28 cellular contexts compared by ENCODE assay signal in the genomic region with DNA sequence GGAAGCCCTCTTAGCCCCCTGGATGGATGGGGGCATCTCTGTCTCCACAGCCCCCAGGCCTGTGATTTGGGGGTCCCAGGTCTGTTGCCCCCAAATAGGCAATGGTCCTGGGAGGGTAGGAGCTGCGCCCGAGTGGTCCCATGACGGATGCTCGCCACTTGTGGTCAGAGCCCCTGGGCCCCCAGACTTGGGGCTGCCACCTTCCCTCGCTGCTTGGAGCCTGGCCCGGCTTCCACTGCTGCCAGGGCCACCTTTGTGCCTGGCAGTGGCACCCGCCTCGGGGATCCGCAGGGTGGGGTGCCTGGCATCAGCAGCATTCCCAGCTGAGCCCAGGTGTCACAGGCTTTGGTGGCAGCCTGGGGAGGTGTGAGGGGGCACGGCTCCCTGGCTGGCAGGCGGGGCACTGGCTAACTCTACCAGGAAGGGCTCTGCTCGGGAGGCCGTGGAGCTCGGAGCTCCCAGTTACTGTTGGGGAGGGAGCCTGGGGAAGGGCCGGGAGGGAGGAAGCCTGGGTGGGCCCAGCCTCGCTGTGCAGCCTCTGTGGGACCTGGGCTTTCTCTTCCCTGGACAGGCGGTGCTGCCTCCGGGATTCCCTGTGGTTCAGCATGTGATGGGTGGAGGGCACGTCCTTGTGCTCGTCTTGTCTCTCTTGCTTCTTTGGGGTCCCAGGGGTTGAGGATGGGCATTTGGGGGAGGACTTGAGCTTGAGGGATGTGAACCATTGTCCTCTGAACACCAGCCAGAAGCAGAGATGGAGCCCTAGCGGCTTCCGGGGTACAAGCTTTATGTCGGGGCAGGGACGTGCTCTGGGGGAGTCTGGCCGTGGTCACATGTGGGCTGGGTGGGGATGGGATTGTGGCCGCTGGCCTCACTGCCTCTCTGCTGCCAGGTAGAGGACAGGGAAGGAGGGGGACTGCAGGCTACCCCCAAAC. TPM values are rescaled to one million over a fixed set of nuclear protein-coding genes. Genes with fewer than 3 reads are reported as not detected.
DNase-seq lines count a peak whose midpoint lies in the region; ATAC-seq and TF ChIP-seq lines count a peak whose summit lies in the region.
"Had no signal": no experiment of that assay in that cellular context is flagged by ENCODE, and none has a peak within 500 bp of the region (broad histone marks: within the 10 kb centered on the region; RNA-seq: fewer than 3 reads in every experiment).

No MANE protein-coding gene starts in this region.

- intact Hi-C loops in left cardiac atrium (cut with DNase I) (loop anchor here in 1 of 2 donors (10.0 kb wide), 1 partner anchor 231 kb away; no protein-coding TSS in a partner anchor), A673 (cut with micrococcal nuclease; ENCODE audit: unreplicated experiment) (no loop called here), mammary epithelial cell (cut with micrococcal nuclease) (no loop called here)

- H3K36me3 Mint-ChIP-seq in neural crest cell (ENCODE audit: low read depth): no peaks in the 10 kb centered on the region
- H3K36me3 Mint-ChIP-seq in T-helper 2 cell treated with Interferon-gamma antibody and Interleukin-4, amounts not matched to agents 5 μg/mL and 100 μg/mL, for 36 hours (ENCODE audit: low read depth): no peaks in the 10 kb centered on the region
- H3K36me3 Mint-ChIP-seq: activated naive CD4-positive, alpha-beta T cell treated with anti-CD3 and anti-CD28 coated beads, Interleukin-2, amount 50 U/mL, for 72 hours; naive thymus-derived CD4-positive, alpha-beta T cell; stimulated activated naive B cell treated with anti-CD40 and anti-IgM and Interleukin-4, amounts not matched to agents 10 μg/mL and 1 μg/mL and 100 μg/mL, for 72 hours had no signal

- no peak for TF ChIP-seq EP300 in SK-N-SH (IDR thresholded peaks at IDR 0.05; ENCODE audit: borderline replicate concordance in 1 of 2, low read depth in 1 of 2, low read length in 1 of 2)

- H3K79me2 ChIP-seq in SK-N-SH (ENCODE audit: insufficient read depth) (no peaks in the 10 kb centered on the region), mammary epithelial cell (ENCODE audit: insufficient read depth, low read length) (no peaks in the 10 kb centered on the region)

- H3K4me2 ChIP-seq in SK-N-SH (no peak overlapping the region), mammary epithelial cell (ENCODE audit: insufficient read depth, low read depth, low read length) (no peak overlapping the region)

- dilution Hi-C loops in mammary epithelial cell (cut with HindIII; ENCODE audit: low sequenced_read_pairs): no loop called here

- BruUV-seq in A673 (replicated peaks; lab: Mats Ljungman, UMichigan): no TSS peak
- no TSS peak for BruUV-seq in mammary epithelial cell (replicated peaks; lab: Mats Ljungman, UMichigan)

- H3K9me3 ChIP-seq in SK-N-SH: no peaks in the 10 kb centered on the region
- H3K9me3 ChIP-seq in RWPE2 (ENCODE audit: severe bottlenecking): no peaks in the 10 kb centered on the region
- no peaks in the 10 kb centered on the region for H3K9me3 ChIP-seq in A673 (ENCODE audit: low read depth, low read length, poor library complexity, severe bottlenecking)
- H3K9me3 ChIP-seq in mammary epithelial cell (replicated peaks; ENCODE audit: insufficient read depth, low read length): no peaks in the 10 kb centered on the region
- H3K9me3 ChIP-seq: Peyer's patch, thyroid gland had no signal

- H3K9me3 Mint-ChIP-seq in neural crest cell: no peaks in the 10 kb centered on the region
- no peaks in the 10 kb centered on the region for H3K9me3 Mint-ChIP-seq in T-helper 2 cell treated with Interferon-gamma antibody and Interleukin-4, amounts not matched to agents 5 μg/mL and 100 μg/mL, for 36 hours
- H3K9me3 Mint-ChIP-seq: activated CD8-positive, alpha-beta T cell treated with anti-CD3 and anti-CD28 coated beads for 36 hours; activated naive CD4-positive, alpha-beta T cell treated with anti-CD3 and anti-CD28 coated beads, Interleukin-2, amount 50 U/mL, for 72 hours; naive thymus-derived CD4-positive, alpha-beta T cell; stimulated activated naive B cell treated with anti-CD40 and anti-IgM and Interleukin-4, amounts not matched to agents 10 μg/mL and 1 μg/mL and 100 μg/mL, for 72 hours had no signal

- 83% methylated on average over 15 of the region's 26 CpGs for WGBS in SK-N-SH (ENCODE audit: low lambda C conversion rate)
- 40% methylated on average over 11 of the region's 26 CpGs for WGBS in mammary epithelial cell (ENCODE audit: low coverage, missing lambda C conversion rate)

- H3K27me3 ChIP-seq in SK-N-SH (ENCODE audit: insufficient read depth): no peaks in the 10 kb centered on the region
- peaks cover 30% of the 10 kb centered on the region for H3K27me3 ChIP-seq in RWPE2 (ENCODE audit: insufficient read depth, poor library complexity, severe bottlenecking)
- no peaks in the 10 kb centered on the region for H3K27me3 ChIP-seq in A673 (replicated peaks; ENCODE audit: insufficient read depth, low read depth, low read length, poor library complexity)
- peaks cover 11% of the 10 kb centered on the region for H3K27me3 ChIP-seq in mammary epithelial cell (ENCODE audit: insufficient read depth, low read length)

- H3K4me3 Mint-ChIP-seq in neural crest cell: peak overlapping the region; percentile 57
- H3K4me3 Mint-ChIP-seq in T-helper 2 cell treated with Interferon-gamma antibody and Interleukin-4, amounts not matched to agents 5 μg/mL and 100 μg/mL, for 36 hours: no peak overlapping the region
- H3K4me3 Mint-ChIP-seq: activated CD8-positive, alpha-beta T cell treated with anti-CD3 and anti-CD28 coated beads for 36 hours; stimulated activated naive B cell treated with anti-CD40 and anti-IgM and Interleukin-4, amounts not matched to agents 10 μg/mL and 1 μg/mL and 100 μg/mL, for 72 hours had no signal

- H3K27ac ChIP-seq in SK-N-SH (ENCODE audit: low read depth in 2 of 2, low read length in 1 of 2) (peak overlapping the region in 1 of 2 experiments; percentile 19; a peak in 1 of 4 replicates), RWPE2 (ENCODE audit: poor library complexity, severe bottlenecking) (no peak overlapping the region), A673 (ENCODE audit: low read depth, low read length, poor library complexity, severe bottlenecking) (no peak overlapping the region), mammary epithelial cell (ENCODE audit: insufficient read depth, low read depth, low read length) (no peak overlapping the region)
- H3K27ac ChIP-seq: 22Rv1, Peyer's patch, skin epidermis, thyroid gland had no signal

- H3K4me3 ChIP-seq in SK-N-SH (ENCODE audit: low read depth in 2 of 2, low read length in 1 of 2) (no peak overlapping the region), RWPE2 (ENCODE audit: severe bottlenecking) (no peak overlapping the region), A673 (ENCODE audit: low read depth, low read length, poor library complexity, severe bottlenecking) (no peak overlapping the region), mammary epithelial cell (replicated peaks in 1 of 3; ENCODE audit: insufficient read depth in 1 of 3, low read depth in 2 of 3, low read length in 3 of 3) (no peak overlapping the region)
- H3K4me3 ChIP-seq: Peyer's patch, skin epidermis, thyroid gland had no signal

- no peak overlapping the region for H3K9ac ChIP-seq in SK-N-SH
- H3K9ac ChIP-seq in mammary epithelial cell (ENCODE audit: insufficient read depth, low read length): no peak overlapping the region

- H3F3A ChIP-seq in SK-N-SH (replicated peaks; ENCODE audit: insufficient read depth): no peaks in the 10 kb centered on the region

- H3K4me1 ChIP-seq in SK-N-SH (ENCODE audit: control insufficient read depth in 1 of 2, insufficient read depth in 2 of 2, low read depth in 1 of 2, low read length in 1 of 2) (peaks cover under 1 to 96% of the 10 kb centered on the region in 2 experiments; a peak in 1 of 4 replicates), RWPE2 (ENCODE audit: insufficient read depth, poor library complexity, severe bottlenecking) (no peaks in the 10 kb centered on the region), A673 (ENCODE audit: insufficient read depth, low read length, poor library complexity, severe bottlenecking) (peaks cover 17% of the 10 kb centered on the region), mammary epithelial cell (ENCODE audit: insufficient read depth, low read length) (no peaks in the 10 kb centered on the region)

- peak; percentile 36 for DNase-seq in SK-N-SH
- peak; percentile 59 for DNase-seq in RWPE2 (ENCODE audit: low spot score)
- DNase-seq in left cardiac atrium: peak; percentile 22
- no peak for DNase-seq in neural crest cell (ENCODE audit: low read depth, low spot score)
- DNase-seq in A673 (ENCODE audit: low spot score): no peak
- no peak for DNase-seq in T-helper 2 cell treated with Interferon-gamma antibody and Interleukin-4, amounts not matched to agents 5 μg/mL and 100 μg/mL, for 36 hours (ENCODE audit: low spot score)
- DNase-seq in mammary epithelial cell: no peak
- DNase-seq: activated CD8-positive, alpha-beta T cell treated with anti-CD3 and anti-CD28 coated beads for 36 hours; activated T-cell treated with anti-CD3 and anti-CD28 coated beads, Interleukin-2, amount 50 U/mL, for 1 hour; DMS53; GF-D8; hypothalamus; mesenchymal stem cell; NCI-H2107; NCI-H510A; NK-92 treated with Interleukin-12 subunit alpha and Interleukin-12 subunit beta, amount 100 ng/mL, for 24 hours; stimulated activated CD4-positive, alpha-beta T cell treated with anti-CD3 and anti-CD28 coated beads, Interleukin-2, amount 100 ng/mL, for 48 hours; stimulated activated naive B cell treated with anti-CD40 and anti-IgM and Interleukin-4, amounts not matched to agents 10 μg/mL and 1 μg/mL and 100 μg/mL, for 72 hours had no signal

- H3K9me2 ChIP-seq in SK-N-SH: no peaks in the 10 kb centered on the region

- no peaks in the 10 kb centered on the region for H3K36me3 ChIP-seq in SK-N-SH (replicated peaks in 1 of 2; ENCODE audit: control insufficient read depth in 1 of 2, insufficient read depth in 2 of 2, low read length in 1 of 2)
- H3K36me3 ChIP-seq in RWPE2 (ENCODE audit: low read depth): no peaks in the 10 kb centered on the region
- no peaks in the 10 kb centered on the region for H3K36me3 ChIP-seq in A673 (ENCODE audit: insufficient read depth, low read length, poor library complexity, severe bottlenecking)
- no peaks in the 10 kb centered on the region for H3K36me3 ChIP-seq in mammary epithelial cell (ENCODE audit: insufficient read depth, low read length)
- H3K36me3 ChIP-seq: Peyer's patch, thyroid gland had no signal

- H2AFZ ChIP-seq in SK-N-SH (ENCODE audit: low read depth) (no peak overlapping the region), mammary epithelial cell (ENCODE audit: low read depth, low read length) (no peak overlapping the region)

- no peak overlapping the region for H3K27ac Mint-ChIP-seq in neural crest cell (ENCODE audit: unreplicated experiment)
- no peak overlapping the region for H3K27ac Mint-ChIP-seq in T-helper 2 cell treated with Interferon-gamma antibody and Interleukin-4, amounts not matched to agents 5 μg/mL and 100 μg/mL, for 36 hours
- H3K27ac Mint-ChIP-seq: activated CD8-positive, alpha-beta T cell treated with anti-CD3 and anti-CD28 coated beads for 36 hours; activated naive CD4-positive, alpha-beta T cell treated with anti-CD3 and anti-CD28 coated beads, Interleukin-2, amount 50 U/mL, for 72 hours; naive thymus-derived CD4-positive, alpha-beta T cell; stimulated activated naive B cell treated with anti-CD40 and anti-IgM and Interleukin-4, amounts not matched to agents 10 μg/mL and 1 μg/mL and 100 μg/mL, for 72 hours had no signal

- no peaks in the 10 kb centered on the region for H4K20me1 ChIP-seq in SK-N-SH (ENCODE audit: insufficient read depth)
- H4K20me1 ChIP-seq in mammary epithelial cell (ENCODE audit: insufficient read depth, low read length): no peaks in the 10 kb centered on the region

- TF ChIP-seq CTCF in SK-N-SH (IDR thresholded peaks at IDR 0.05): no peak
- no peak for TF ChIP-seq CTCF in RWPE2 (IDR thresholded peaks at IDR 0.05; ENCODE audit: poor library complexity, severe bottlenecking)
- TF ChIP-seq CTCF in neural crest cell (conservative IDR thresholded peaks at IDR 0.05): no peak
- TF ChIP-seq CTCF in A673 (conservative IDR thresholded peaks at IDR 0.05; ENCODE audit: low read depth, low read length): no peak
- no peak for TF ChIP-seq CTCF in mammary epithelial cell (conservative IDR thresholded peaks at IDR 0.05 in 1 of 2, IDR thresholded peaks at IDR 0.05 in 1 of 2; ENCODE audit: extremely low read depth in 1 of 2, insufficient read depth in 1 of 2, low read depth in 1 of 2, low read length in 2 of 2)

- peaks cover 11% of the 10 kb centered on the region for H3K27me3 Mint-ChIP-seq in neural crest cell (ENCODE audit: low read depth)
- peaks cover 2% of the 10 kb centered on the region for H3K27me3 Mint-ChIP-seq in T-helper 2 cell treated with Interferon-gamma antibody and Interleukin-4, amounts not matched to agents 5 μg/mL and 100 μg/mL, for 36 hours (ENCODE audit: low read depth)

- in situ Hi-C loops in mammary epithelial cell (cut with MboI; ENCODE audit: low sequenced_read_pairs in 2 of 2): loop anchor here in 1 of 2 donors (25.0 kb wide), 1 partner anchor 419 kb away; no protein-coding TSS in a partner anchor

- H3K4me1 Mint-ChIP-seq in neural crest cell: peaks cover 20% of the 10 kb centered on the region
- H3K4me1 Mint-ChIP-seq in T-helper 2 cell treated with Interferon-gamma antibody and Interleukin-4, amounts not matched to agents 5 μg/mL and 100 μg/mL, for 36 hours (ENCODE audit: low read depth): no peaks in the 10 kb centered on the region

- no peak for TF ChIP-seq RAD21 in SK-N-SH (IDR thresholded peaks at IDR 0.05; ENCODE audit: low read length)

- no peak for ATAC-seq in SK-N-SH treated with all-trans-retinoic acid at 6 μM for 48 hours
- no peak for ATAC-seq in RWPE2 (ENCODE audit: low read depth)
- ATAC-seq in left cardiac atrium: no peak
- ATAC-seq: activated CD8-positive, alpha-beta T cell treated with anti-CD3 and anti-CD28 coated beads for 36 hours; activated naive CD4-positive, alpha-beta T cell treated with anti-CD3 and anti-CD28 coated beads, Interleukin-2, amount 50 U/mL, for 72 hours; naive thymus-derived CD4-positive, alpha-beta T cell; stimulated activated naive B cell treated with anti-CD40 and anti-IgM and Interleukin-4, amounts not matched to agents 10 μg/mL and 1 μg/mL and 100 μg/mL, for 72 hours had no signal

- POLR2A ChIA-PET in SK-N-SH (lab: Yijun Ruan, JAX) (no interaction called here), A673 (lab: Charles Lee; ENCODE audit: low non-redundant PET) (no interaction called here)

- CTCF ChIA-PET in SK-N-SH (lab: Yijun Ruan, JAX) (interaction anchor here (0.7 to 5.2 kb wide), 14 partner anchors 14 to 497 kb away, joined by 3 to 33 read pairs (median 4); no protein-coding TSS in a partner anchor), A673 (lab: Charles Lee) (no interaction called here), mammary epithelial cell (lab: Charles Lee; ENCODE audit: low non-redundant PET) (no interaction called here)

RNA-seq across cellular contexts. Expression of a gene that starts 5.4 kb away (rescaled TPM):
- 1.4 and 1.7 TPM in 2 replicates for polyA plus RNA-seq in SK-N-SH (2012; rRNA removed)
- 0.79 and 1.5 TPM in 2 replicates for polyA plus RNA-seq in SK-N-SH (2012; cell fraction: cytosol; rRNA removed)
- 2.1 and 4.0 TPM in 2 replicates for polyA plus RNA-seq in SK-N-SH (2012; cell fraction: nucleus; rRNA removed)
- total RNA-seq in left cardiac atrium: 1 to 10 TPM; 7.6 to 8.1 TPM
- total RNA-seq in neural crest cell: 15.0 and 15.2 TPM in 2 replicates
- 11.5 and 16.0 TPM in 2 replicates for total RNA-seq in A673 (2021)
- total RNA-seq in mammary epithelial cell: under 1 TPM; 0.19 to 0.67 TPM
- 0.02 TPM for polyA plus RNA-seq in mammary epithelial cell
- polyA minus RNA-seq in mammary epithelial cell: not detected
- total RNA-seq: M059J had no signal
- polyA plus RNA-seq: naive thymus-derived CD4-positive, alpha-beta T cell had no signal

RNA-seq across cellular contexts. Expression of a gene that starts 58.3 kb away (rescaled TPM):
- polyA plus RNA-seq in SK-N-SH (2012; rRNA removed) (not detected in 2 replicates), mammary epithelial cell (not detected)
- not detected in 2 replicates for polyA plus RNA-seq in SK-N-SH (2012; cell fraction: cytosol; rRNA removed)
- polyA plus RNA-seq in SK-N-SH (2012; cell fraction: nucleus; rRNA removed): 0.01 TPM in 1 of 2 replicates, not detected in the other
- total RNA-seq in left cardiac atrium (100 to 1,000 TPM in 1 of 2 donors, 10 to 100 TPM in 1; 92.0 to 168 TPM), neural crest cell (not detected in 2 replicates), A673 (2021) (not detected in 2 replicates), mammary epithelial cell (under 1 TPM in 1 of 2 donors, not detected in 1; 0.09 TPM)
- polyA minus RNA-seq in mammary epithelial cell: not detected
- total RNA-seq: activated CD8-positive, alpha-beta T cell treated with anti-CD3 and anti-CD28 coated beads for 36 hours; activated naive CD4-positive, alpha-beta T cell treated with anti-CD3 and anti-CD28 coated beads, Interleukin-2, amount 50 U/mL, for 72 hours; kidney epithelial cell; M059J; T-helper 2 cell treated with Interferon-gamma antibody and Interleukin-4, amounts not matched to agents 100 ng/mL and 5 ng/mL, for 36 hours had no signal
- polyA plus RNA-seq: naive thymus-derived CD4-positive, alpha-beta T cell had no signal

Comparison
In these comparisons a context has a peak if more than half of its experiments do, and no peak if none do; other contexts are left out.
1. DNase-seq: peak in SK-N-SH (single experiment), RWPE2 (single experiment) and left cardiac atrium (single experiment); none in neural crest cell (single experiment), A673 (single experiment), T-helper 2 cell treated with Interferon-gamma antibody and Interleukin-4, amounts not matched to agents 5 μg/mL and 100 μg/mL, for 36 hours (single experiment) and mammary epithelial cell (single experiment).
2. RNA of a gene that starts 58.3 kb away (total RNA-seq): 92.0 to 168 TPM in left cardiac atrium; 0.09 TPM in mammary epithelial cell, not detected in neural crest cell and not detected in A673; every median in the first group is over 10 times any median in the second.